Comparison of ENCODE assay signal across 17 cellular contexts in the genomic region with DNA sequence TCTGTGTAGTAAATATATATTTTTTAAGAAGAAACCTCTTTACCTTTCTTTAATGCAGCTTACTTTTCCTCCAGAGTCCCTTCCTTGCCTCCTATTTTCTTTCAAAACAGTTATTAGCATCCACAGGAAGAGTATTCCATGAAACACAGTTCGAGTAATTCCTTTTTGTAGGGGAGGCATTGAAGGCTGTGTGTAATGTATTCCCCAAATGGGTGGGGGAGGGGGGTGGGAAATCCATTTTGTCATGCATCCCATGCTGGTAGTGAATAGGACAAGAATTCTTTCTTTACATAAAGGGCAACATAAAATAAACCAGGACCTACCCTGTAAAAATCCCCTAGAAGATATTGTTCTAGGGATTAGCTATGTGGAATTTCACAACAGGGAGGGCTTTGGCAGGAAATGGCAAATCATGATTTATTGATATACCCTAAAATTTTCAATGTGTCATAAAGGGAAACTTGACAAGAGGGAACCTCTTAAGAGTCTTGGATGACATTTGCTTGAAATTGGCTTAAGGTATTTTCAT.
DNase-seq lines count a peak whose midpoint lies in the region; TF ChIP-seq lines count a peak whose summit lies in the region.
"Had no signal": no experiment of that assay in that cellular context is flagged by ENCODE, and none has a peak within 500 bp of the region (broad histone marks: within the 10 kb centered on the region; RNA-seq: fewer than 3 reads in every experiment).

No MANE protein-coding gene starts in this region.

- no peaks in the 10 kb centered on the region for H4K20me1 ChIP-seq in H9 (ENCODE audit: control insufficient read depth, insufficient read depth, insufficient read length)

- no peak overlapping the region for H3K56ac ChIP-seq in H9 (ENCODE audit: insufficient read length, low read depth, low read length)

- H3K23ac ChIP-seq in H9 (ENCODE audit: insufficient read length, low read depth, low read length): no peak overlapping the region

- H3K79me2 ChIP-seq in H9 (ENCODE audit: insufficient read depth, low read length): no peaks in the 10 kb centered on the region

- H3K4me2 ChIP-seq in H9 (ENCODE audit: insufficient read depth, insufficient read length, low read length): no peak overlapping the region

- no peak overlapping the region for H3T11ph ChIP-seq in H9 (ENCODE audit: low read length)

- H3K9me3 ChIP-seq in H9 (ENCODE audit: control insufficient read depth, low read depth, low read length) (no peaks in the 10 kb centered on the region), HUES64 (ENCODE audit: insufficient read depth, low read depth, low read length) (peaks cover 11% of the 10 kb centered on the region; the same call in 1 of the 2 replicates), endodermal cell (ENCODE audit: control insufficient read depth, low read length) (peaks cover 16% of the 10 kb centered on the region)
- H3K9me3 ChIP-seq: BE2C had no signal

- WGBS in H9 (ENCODE audit: extremely low coverage, insufficient read length, low lambda C conversion rate): no CpG with 5 or more reads among the region's 1 CpG
- WGBS in HUES64: 29% methylated on average over 1 of the region's 1 CpG
- WGBS in endodermal cell (ENCODE audit: insufficient coverage in 1 of 2, insufficient read length in 1 of 2), 2 experiments: 60% methylated on average over 1 of the region's 1 CpG; no CpG with 5 or more reads in 1 of the 2 experiments

- in situ Hi-C loops in G401 (cut with HindIII; ENCODE audit: low sequenced_read_pairs): no loop called here

- no peak overlapping the region for H2BK20ac ChIP-seq in H9 (ENCODE audit: low read depth, low read length, poor library complexity, severe bottlenecking)

- H3K27me3 Mint-ChIP-seq in H9 (ENCODE audit: low read depth) (no peaks in the 10 kb centered on the region), endodermal cell (ENCODE audit: insufficient read depth) (peaks cover 3% of the 10 kb centered on the region)
- H3K27me3 Mint-ChIP-seq: CD4-positive, alpha-beta T cell had no signal

- H3K27ac ChIP-seq in H9 (ENCODE audit: insufficient read length, low read depth, low read length) (peak overlapping the region; percentile 42), HUES64 (ENCODE audit: low read depth, low read length) (peak overlapping the region; percentile 90; the same call in 1 of the 2 replicates), endodermal cell (ENCODE audit: low read depth, low read length) (peak overlapping the region; percentile 85)
- H3K27ac ChIP-seq: C4-2B, HL-60 had no signal

- H3K14ac ChIP-seq in H9 (ENCODE audit: insufficient read depth, low read length): no peak overlapping the region

- no peak overlapping the region for H2BK12ac ChIP-seq in H9 (ENCODE audit: insufficient read length, low read depth, low read length)

- DNase-seq in H9: no peak
- DNase-seq in endodermal cell: no peak
- DNase-seq in iPS-NIHi11 (ENCODE audit: low spot score): peak; percentile 20
- DNase-seq in G401 (ENCODE audit: low spot score): no peak
- no peak for DNase-seq in NCI-H226
- DNase-seq in SW 1271 (lab: John Stamatoyannopoulos, UW): no peak
- DNase-seq in D341Med (ENCODE audit: low spot score): no peak
- DNase-seq: ACHN; BE2C; CD4-positive, alpha-beta T cell; DMS79 treated with DMSO at 0.1 percent for 48 hours; Kasumi-1; KG1 had no signal

- H2BK5ac ChIP-seq in H9 (ENCODE audit: insufficient read length, low read length): no peak overlapping the region

- H2BK15ac ChIP-seq in H9 (ENCODE audit: low read depth, low read length): no peak overlapping the region

- no peak overlapping the region for H2BK120ac ChIP-seq in H9 (ENCODE audit: low read depth, low read length, poor library complexity, severe bottlenecking)

- H3K23me2 ChIP-seq in H9 (ENCODE audit: insufficient read length, low read depth, low read length, poor library complexity, severe bottlenecking): no peaks in the 10 kb centered on the region

- no peaks in the 10 kb centered on the region for H3K36me3 ChIP-seq in HUES64 (ENCODE audit: insufficient read depth, low read length)
- no peaks in the 10 kb centered on the region for H3K36me3 ChIP-seq in endodermal cell (ENCODE audit: control insufficient read depth, insufficient read depth, low read length)
- H3K36me3 ChIP-seq: BE2C had no signal

- H3K18ac ChIP-seq in H9 (ENCODE audit: insufficient read length, low read depth, low read length): no peak overlapping the region

- no peaks in the 10 kb centered on the region; the same call in none of the 2 replicates for H3K4me1 ChIP-seq in H9 (ENCODE audit: insufficient read depth, low read length)
- H3K4me1 ChIP-seq in HUES64 (ENCODE audit: insufficient read depth, low read length): peaks cover 17% of the 10 kb centered on the region
- H3K4me1 ChIP-seq in endodermal cell (ENCODE audit: control insufficient read depth, insufficient read depth, low read length): no peaks in the 10 kb centered on the region
- H3K4me1 ChIP-seq: BE2C had no signal

- peak overlapping the region in 2 of 3 experiments; percentile 70 to 96; a peak in 4 of 7 replicates for H3K27ac Mint-ChIP-seq in H9
- H3K27ac Mint-ChIP-seq in endodermal cell: no peak overlapping the region
- H3K27ac Mint-ChIP-seq: CD4-positive, alpha-beta T cell had no signal

- H3K36me3 Mint-ChIP-seq in H9 (ENCODE audit: insufficient read depth in 1 of 3, low read depth in 3 of 3) (peaks cover 8 to 25% (median 8%) of the 10 kb centered on the region in 3 experiments), endodermal cell (ENCODE audit: low read depth) (peaks cover 8% of the 10 kb centered on the region)

- H3K4ac ChIP-seq in H9 (ENCODE audit: low read depth, low read length): no peak overlapping the region

- H3K4me1 Mint-ChIP-seq in H9: peaks cover 36 to 43% of the 10 kb centered on the region in 2 experiments
- H3K4me1 Mint-ChIP-seq in endodermal cell: peaks cover 7% of the 10 kb centered on the region

- no peak overlapping the region for H3K9ac ChIP-seq in H9 (ENCODE audit: extremely low read depth, insufficient read length, low read length)
- H3K9ac ChIP-seq in HUES64 (ENCODE audit: low read depth, low read length): no peak overlapping the region
- H3K9ac ChIP-seq in endodermal cell (ENCODE audit: extremely low read depth, low read length, poor library complexity, severe bottlenecking): no peak overlapping the region

- H3K27me3 ChIP-seq in H9 (ENCODE audit: insufficient read depth, low read length) (no peaks in the 10 kb centered on the region), HUES64 (ENCODE audit: insufficient read depth, low read length) (no peaks in the 10 kb centered on the region), endodermal cell (ENCODE audit: control insufficient read depth, insufficient read depth, low read length, poor library complexity, severe bottlenecking) (no peaks in the 10 kb centered on the region)
- H3K27me3 ChIP-seq: BE2C had no signal

- H3K4me3 Mint-ChIP-seq in H9 (0 out of 5 replicates have a peak overlapping the region, but pooled peaks of 1 of the 2 experiments have one; percentile 12), endodermal cell (no peak overlapping the region)
- H3K4me3 Mint-ChIP-seq: CD4-positive, alpha-beta T cell had no signal

- no peak overlapping the region for H4K91ac ChIP-seq in H9 (ENCODE audit: insufficient read length, low read depth, low read length)

- H2AFZ ChIP-seq in H9 (ENCODE audit: low read length): no peak overlapping the region

- no peak for TF ChIP-seq CTCF in H9 (conservative IDR thresholded peaks at IDR 0.05)
- no peak for TF ChIP-seq CTCF in endodermal cell (conservative IDR thresholded peaks at IDR 0.05)

- H4K8ac ChIP-seq in H9 (replicated peaks; ENCODE audit: insufficient read length, low read depth, low read length): no peak overlapping the region

- H3K9me3 Mint-ChIP-seq in H9: peaks cover 18% of the 10 kb centered on the region in 2 experiments
- peaks cover 19% of the 10 kb centered on the region for H3K9me3 Mint-ChIP-seq in endodermal cell

- peak overlapping the region; percentile 17; the same call in 1 of the 2 replicates for H3K4me3 ChIP-seq in HUES64 (ENCODE audit: low read length)
- no peak overlapping the region for H3K4me3 ChIP-seq in endodermal cell (ENCODE audit: low read length)
- H3K4me3 ChIP-seq: GM12878 had no signal

- H3K79me1 ChIP-seq in H9 (ENCODE audit: insufficient read depth, low read depth, low read length, poor library complexity, severe bottlenecking): no peaks in the 10 kb centered on the region

- H2AK5ac ChIP-seq in H9 (ENCODE audit: insufficient read length, low read length): no peak overlapping the region

- H4K5ac ChIP-seq in H9 (ENCODE audit: insufficient read length, low read depth, low read length): no peak overlapping the region
